11 cellular contexts compared by ENCODE assay signal in the genomic region with DNA sequence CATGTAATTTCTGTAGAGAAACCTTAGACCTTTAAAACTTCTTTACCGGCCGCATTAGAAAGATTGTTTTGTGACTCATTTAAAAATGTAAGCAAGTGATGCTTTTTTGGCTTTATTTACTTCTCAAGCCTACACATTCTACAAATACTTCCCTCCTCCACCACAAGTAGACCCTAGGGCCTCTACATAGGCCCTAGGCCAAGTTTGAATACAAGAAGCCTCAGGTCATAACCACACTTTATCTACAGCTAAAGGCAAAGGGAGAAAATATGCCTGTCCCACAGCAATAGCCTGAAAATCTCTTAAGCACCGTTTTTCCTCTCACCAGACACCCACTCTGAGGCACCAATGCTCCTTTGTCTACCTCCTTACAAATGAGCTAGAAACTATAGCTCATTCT. TPM values are rescaled to one million over a fixed set of nuclear protein-coding genes. Genes with fewer than 3 reads are reported as not detected.
A peak's percentile ranks its signal among the peaks of the same experiment; 100 is the strongest.
DNase-seq lines count a peak whose midpoint lies in the region; ATAC-seq and TF ChIP-seq lines count a peak whose summit lies in the region.
"Had no signal": no experiment of that assay in that cellular context is flagged by ENCODE, and none has a peak within 500 bp of the region (broad histone marks: within the 10 kb centered on the region; RNA-seq: fewer than 3 reads in every experiment).

No MANE protein-coding gene starts in this region.

- 58 to 80% methylated on average over 1 of the region's 3 CpGs for WGBS in mesodermal cell (ENCODE audit: insufficient coverage in 2 of 2), 2 experiments

- no peaks in the 10 kb centered on the region for H3K4me1 Mint-ChIP-seq in activated naive CD8-positive, alpha-beta T cell (ENCODE audit: low read depth)
- no peaks in the 10 kb centered on the region for H3K4me1 Mint-ChIP-seq in activated naive CD8-positive, alpha-beta T cell treated with anti-CD3 and anti-CD28 coated beads, Interleukin-2, amount 50 U/mL, for 24 hours
- H3K4me1 Mint-ChIP-seq in brain, result peaks cover 18% of the 10 kb centered on the region

- no peaks in the 10 kb centered on the region for H3K9me3 Mint-ChIP-seq in activated naive CD8-positive, alpha-beta T cell (ENCODE audit: low read depth)
- H3K9me3 Mint-ChIP-seq in activated naive CD8-positive, alpha-beta T cell treated with anti-CD3 and anti-CD28 coated beads, Interleukin-2, amount 50 U/mL, for 24 hours, result no peaks in the 10 kb centered on the region
- no peaks in the 10 kb centered on the region for H3K9me3 Mint-ChIP-seq in brain

- H3K4me1 ChIP-seq in mesodermal cell (ENCODE audit: control insufficient read depth, insufficient read depth, low read length, poor library complexity, severe bottlenecking), result peaks cover 38% of the 10 kb centered on the region
- no peaks in the 10 kb centered on the region for H3K4me1 ChIP-seq in uterus
- H3K4me1 ChIP-seq: BLaER1 treated with 17β-estradiol and CSF1 and Interleukin-3, amounts not matched to agents 10 nM and 100 nM had no signal

- H3K36me3 ChIP-seq in mesodermal cell (ENCODE audit: control insufficient read depth, insufficient read depth, low read length) (peaks cover 77% of the 10 kb centered on the region), uterus (no peaks in the 10 kb centered on the region)

- H3K36me3 Mint-ChIP-seq in activated naive CD8-positive, alpha-beta T cell, result peaks cover 12% of the 10 kb centered on the region
- peaks cover 56% of the 10 kb centered on the region for H3K36me3 Mint-ChIP-seq in activated naive CD8-positive, alpha-beta T cell treated with anti-CD3 and anti-CD28 coated beads, Interleukin-2, amount 50 U/mL, for 24 hours (ENCODE audit: low read depth)
- peaks cover 37% of the 10 kb centered on the region for H3K36me3 Mint-ChIP-seq in brain

- H3K9me3 ChIP-seq in mesodermal cell (ENCODE audit: control insufficient read depth, low read length), result no peaks in the 10 kb centered on the region
- no peaks in the 10 kb centered on the region for H3K9me3 ChIP-seq in uterus
- H3K9me3 ChIP-seq: BLaER1 treated with 17β-estradiol and CSF1 and Interleukin-3, amounts not matched to agents 10 nM and 100 nM had no signal

- peak overlapping the region; percentile 78 for H3K27ac Mint-ChIP-seq in activated naive CD8-positive, alpha-beta T cell
- H3K27ac Mint-ChIP-seq in activated naive CD8-positive, alpha-beta T cell treated with anti-CD3 and anti-CD28 coated beads, Interleukin-2, amount 50 U/mL, for 24 hours, result no peak overlapping the region
- peak overlapping the region; percentile 9 to 91 (median 80) for H3K27ac Mint-ChIP-seq in brain

- intact Hi-C loops in uterus (cut with DNase I; ENCODE audit: low total_unique reads), result no loop called here

- H3K27me3 ChIP-seq in uterus, result no peaks in the 10 kb centered on the region
- H3K27me3 ChIP-seq: BLaER1 treated with 17β-estradiol and CSF1 and Interleukin-3, amounts not matched to agents 10 nM and 100 nM had no signal

- H3K4me3 ChIP-seq in mesodermal cell (ENCODE audit: extremely low read depth, insufficient read depth, low read length, poor library complexity, severe bottlenecking), result no peak overlapping the region
- H3K4me3 ChIP-seq in uterus, result no peak overlapping the region
- H3K4me3 ChIP-seq: BLaER1 treated with 17β-estradiol and CSF1 and Interleukin-3, amounts not matched to agents 10 nM and 100 nM had no signal

- H3K4me3 Mint-ChIP-seq in activated naive CD8-positive, alpha-beta T cell, result no peak overlapping the region
- no peak overlapping the region for H3K4me3 Mint-ChIP-seq in activated naive CD8-positive, alpha-beta T cell treated with anti-CD3 and anti-CD28 coated beads, Interleukin-2, amount 50 U/mL, for 24 hours
- peak overlapping the region in 2 of 5 experiments; percentile 3 to 7 for H3K4me3 Mint-ChIP-seq in brain

- no peak for ATAC-seq in activated naive CD8-positive, alpha-beta T cell treated with anti-CD3 and anti-CD28 coated beads, Interleukin-2, amount 50 U/mL, for 24 hours

- TF ChIP-seq POLR2A in uterus (IDR thresholded peaks at IDR 0.05), result no peak

- no peaks in the 10 kb centered on the region for H3K27me3 Mint-ChIP-seq in activated naive CD8-positive, alpha-beta T cell
- no peaks in the 10 kb centered on the region for H3K27me3 Mint-ChIP-seq in activated naive CD8-positive, alpha-beta T cell treated with anti-CD3 and anti-CD28 coated beads, Interleukin-2, amount 50 U/mL, for 24 hours
- H3K27me3 Mint-ChIP-seq in brain, result no peaks in the 10 kb centered on the region

- no peak for DNase-seq in activated naive CD8-positive, alpha-beta T cell treated with anti-CD3 and anti-CD28 coated beads, Interleukin-2, amount 50 U/mL, for 24 hours
- no peak for DNase-seq in uterus
- DNase-seq in NCI-H510A treated with DMSO at 0.1 percent for 48 hours (lab: John Stamatoyannopoulos, UW), result no peak
- DNase-seq in activated T-cell treated with anti-CD3 and anti-CD28 coated beads, Interleukin-2, amount 50 U/mL, for 48 hours, result no peak
- DNase-seq in T-helper 9 cell, result no peak
- DNase-seq: activated CD4-positive, alpha-beta T cell treated with anti-CD3 and anti-CD28 coated beads, Interleukin-2, amount 50 U/mL, for 1 hour; stimulated activated CD4-positive, alpha-beta T cell treated with anti-CD3 and anti-CD28 coated beads, Interleukin-4, amount 100 ng/mL, for 24 hours had no signal

- peak overlapping the region; percentile 59 for H3K27ac ChIP-seq in mesodermal cell (ENCODE audit: low read depth, low read length, severe bottlenecking)
- peak overlapping the region; percentile 50 to 66 for H3K27ac ChIP-seq in uterus
- H3K27ac ChIP-seq: BLaER1 treated with 17β-estradiol and CSF1 and Interleukin-3, amounts not matched to agents 10 nM and 100 nM had no signal

- TF ChIP-seq CTCF in brain (conservative IDR thresholded peaks at IDR 0.05) (no peak), uterus (IDR thresholded peaks at IDR 0.05) (no peak)

RNA-seq across cellular contexts. Expression of a gene that starts 53.9 kb away (rescaled TPM):
- 66.7 TPM for polyA plus RNA-seq in brain (ENCODE audit: insufficient read depth, low read depth, low replicate concordance)
- 269 TPM for polyA plus RNA-seq in mesodermal cell (2013, experiment 1 of 2)
- 300 TPM for polyA plus RNA-seq in mesodermal cell (2013, experiment 2 of 2)
- 100 to 1,000 TPM; 101 to 326 (median 205) TPM for total RNA-seq in uterus
